Comparison of ENCODE assay signal across 9 cellular contexts in the genomic region with DNA sequence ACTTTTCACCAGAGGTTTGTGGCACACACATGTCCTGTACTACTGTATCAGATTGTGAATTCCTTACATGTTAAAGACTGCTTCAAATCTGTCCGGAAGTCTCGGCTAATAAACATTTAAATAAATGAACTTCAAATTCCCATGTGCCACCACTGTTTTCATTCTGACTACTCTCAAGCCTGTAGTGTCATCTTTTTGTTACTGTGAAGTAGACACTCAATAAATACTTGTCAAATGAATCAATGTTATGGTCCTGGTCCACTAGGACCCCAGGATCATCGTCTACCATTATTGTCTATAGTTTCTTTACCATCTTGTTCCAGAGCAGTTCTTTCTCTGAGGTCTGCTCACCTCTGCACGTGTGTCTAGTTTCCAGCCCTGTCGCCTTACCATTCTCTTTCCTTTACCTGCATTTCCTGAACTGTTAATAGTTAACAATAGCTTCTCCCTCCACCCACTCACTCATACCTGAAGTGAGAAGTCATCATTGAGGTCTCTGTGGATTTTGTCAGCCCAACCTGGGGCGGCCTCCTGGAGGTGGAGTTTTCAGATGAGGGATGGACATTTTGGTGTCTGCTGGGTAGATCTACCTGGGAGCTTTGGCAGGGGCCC.
DNase-seq lines count a peak whose midpoint lies in the region; ATAC-seq and TF ChIP-seq lines count a peak whose summit lies in the region.
"Had no signal": no experiment of that assay in that cellular context is flagged by ENCODE, and none has a peak within 500 bp of the region (broad histone marks: within the 10 kb centered on the region; RNA-seq: fewer than 3 reads in every experiment).

No MANE protein-coding gene starts in this region.

- no peaks in the 10 kb centered on the region for H3K9me3 ChIP-seq in OCI-LY7 (ENCODE audit: low read length)

- H3K27me3 Mint-ChIP-seq in osteocyte (ENCODE audit: unreplicated experiment) = no peaks in the 10 kb centered on the region

- TF ChIP-seq CTCF in OCI-LY7 (conservative IDR thresholded peaks at IDR 0.05; ENCODE audit: low read length) (no peak), dorsolateral prefrontal cortex (IDR thresholded peaks at IDR 0.05 in 54 of 56, conservative IDR thresholded peaks at IDR 0.05 in 2 of 56; ENCODE audit: low read depth in 1 of 56, partially characterized antibody in 56 of 56) (no peak), osteocyte (IDR thresholded peaks at IDR 0.05) (no peak), foreskin fibroblast (IDR thresholded peaks at IDR 0.05; ENCODE audit: low read depth, low read length) (no peak), GM20000 (IDR thresholded peaks at IDR 0.05; ENCODE audit: extremely low read depth, missing control alignments) (no peak)

- POLR2A ChIA-PET in OCI-LY7 (lab: Charles Lee) = interaction anchor here (0.5 to 6.8 kb wide), 10 partner anchors 8 to 1286 kb away, joined by 3 to 60 read pairs (median 8); no protein-coding TSS in a partner anchor

- H3K36me3 ChIP-seq in OCI-LY7 (ENCODE audit: insufficient read depth, low read length) = peaks cover 84% of the 10 kb centered on the region

- no peak for ATAC-seq in GM18511 (IDR thresholded peaks at IDR 0.05; ENCODE audit: unreplicated experiment)

- H3K4me2 ChIP-seq in OCI-LY7 (ENCODE audit: low read length) = peak overlapping the region; percentile 82

- intact Hi-C loops in OCI-LY7 (cut with micrococcal nuclease; ENCODE audit: unreplicated experiment) (loop anchor here (10.0 kb wide), 1 partner anchor 389 kb away; no protein-coding TSS in a partner anchor), dorsolateral prefrontal cortex (cut with DNase I) (no loop called here)

- peak overlapping the region; percentile 6 for H3K4me3 Mint-ChIP-seq in osteocyte (ENCODE audit: unreplicated experiment)

- peaks cover 100% of the 10 kb centered on the region for H3K79me2 ChIP-seq in OCI-LY7 (ENCODE audit: insufficient read depth, low read depth, low read length)

- H3K27me3 ChIP-seq in dorsolateral prefrontal cortex = no peaks in the 10 kb centered on the region

- peaks cover 7% of the 10 kb centered on the region for H3K36me3 Mint-ChIP-seq in osteocyte (ENCODE audit: unreplicated experiment)

- H3K27ac Mint-ChIP-seq in osteocyte (ENCODE audit: unreplicated experiment) = peak overlapping the region; percentile 84

- H3K9me2 ChIP-seq in OCI-LY7 (ENCODE audit: insufficient read depth, low read length) = no peaks in the 10 kb centered on the region

- CTCF ChIA-PET in OCI-LY7 (lab: Charles Lee; ENCODE audit: unreplicated experiment) = interaction anchor here (1.1 to 1.7 kb wide), 3 partner anchors 24 to 44 kb away, joined by 3 to 7 read pairs (median 4); no protein-coding TSS in a partner anchor

- peaks cover 100% of the 10 kb centered on the region for H3K4me1 ChIP-seq in OCI-LY7 (ENCODE audit: insufficient read depth, low read length, poor library complexity, severe bottlenecking)

- H3K4me3 ChIP-seq in OCI-LY7 (ENCODE audit: low read depth, low read length, poor library complexity, severe bottlenecking) = peak overlapping the region; percentile 57
- H3K4me3 ChIP-seq in dorsolateral prefrontal cortex = no peak overlapping the region
- no peak overlapping the region for H3K4me3 ChIP-seq in foreskin fibroblast (ENCODE audit: low read depth in 1 of 2, low read length in 2 of 2)

- peaks cover 94% of the 10 kb centered on the region for H3K4me1 Mint-ChIP-seq in osteocyte (ENCODE audit: unreplicated experiment)

- no peaks in the 10 kb centered on the region for H4K20me1 ChIP-seq in OCI-LY7 (ENCODE audit: insufficient read depth, low read length)

- no TSS peak for BruUV-seq in OCI-LY7 (replicated peaks; lab: Mats Ljungman, UMichigan)

- no peak overlapping the region for H2AFZ ChIP-seq in OCI-LY7 (ENCODE audit: low read length)

- H3K27ac ChIP-seq in OCI-LY7 (ENCODE audit: low read depth, low read length, poor library complexity, severe bottlenecking) (peak overlapping the region; percentile 91), dorsolateral prefrontal cortex (peak overlapping the region in 37 of 59 donors; percentile 13 to 84 (median 64))

- DNase-seq in ELF-1 (ENCODE audit: low read depth, low spot score) (peak; percentile 16), OCI-LY7 (ENCODE audit: low spot score) (no peak), dorsolateral prefrontal cortex (no peak), osteocyte (ENCODE audit: extremely low spot score, unreplicated experiment) (no peak), foreskin fibroblast (no peak), GM20000 (ENCODE audit: low spot score) (no peak), T-helper 9 cell (no peak)
- DNase-seq: retina had no signal

- no peaks in the 10 kb centered on the region for H3K9me3 Mint-ChIP-seq in osteocyte (ENCODE audit: unreplicated experiment)
